ENCODE assay signal across 23 cellular contexts in genomic region chr2:170696006-170696405, GRCh38. TPM values are rescaled to one million over a fixed set of nuclear protein-coding genes. Genes with fewer than 3 reads are reported as not detected.
"Had no signal": no experiment of that assay in that cellular context is flagged by ENCODE, and none has a peak within 500 bp of the region (broad histone marks: within the 10 kb centered on the region; RNA-seq: fewer than 3 reads in every experiment).

No MANE protein-coding gene starts in this region.

- H3K79me2 ChIP-seq: hepatocyte had no signal

- ATAC-seq: activated CD8-positive, alpha-beta T cell treated with anti-CD3 and anti-CD28 coated beads for 36 hours; left lung; WTC11 had no signal

- H3K4me3 Mint-ChIP-seq: activated CD8-positive, alpha-beta T cell treated with anti-CD3 and anti-CD28 coated beads for 36 hours; activated naive CD8-positive, alpha-beta T cell; central memory CD8-positive, alpha-beta T cell; memory B cell; WTC11 had no signal

- H3K4me1 Mint-ChIP-seq: central memory CD8-positive, alpha-beta T cell; memory B cell had no signal

- DNase-seq: activated CD4-positive, alpha-beta T cell treated with anti-CD3 and anti-CD28 coated beads for 4 hours; activated CD8-positive, alpha-beta T cell treated with anti-CD3 and anti-CD28 coated beads for 36 hours; activated gamma-delta T cell treated with Interleukin-2 at 50 U/mL for 16 hours; activated T-cell treated with anti-CD3 and anti-CD28 coated beads, Interleukin-2, amount 50 U/mL, for 48 hours; amygdala; brain microvascular endothelial cell; islet precursor cell; left lung; stimulated activated CD4-positive, alpha-beta T cell treated with anti-CD3 and anti-CD28 coated beads, Interleukin-15, amount 100 ng/mL, for 24 hours; stimulated activated CD4-positive, alpha-beta T cell treated with anti-CD3 and anti-CD28 coated beads, Interleukin-4, amount 100 ng/mL, for 1 hour; stimulated activated naive CD4-positive, alpha-beta T cell; tibial artery; uterus had no signal

- H3K27ac ChIP-seq: brain microvascular endothelial cell, coronary artery, esophagus muscularis mucosa, hepatocyte, left lung, skin epidermis, tibial artery, uterus had no signal

- H2AFZ ChIP-seq: hepatocyte had no signal

- H3K9me3 ChIP-seq: esophagus muscularis mucosa, left lung, tibial artery, uterus had no signal

- H3K27ac Mint-ChIP-seq: activated CD8-positive, alpha-beta T cell treated with anti-CD3 and anti-CD28 coated beads for 36 hours; activated naive CD8-positive, alpha-beta T cell; memory B cell; WTC11 had no signal

- FAIRE-seq: TTC549 had no signal

- H3K36me3 ChIP-seq: brain microvascular endothelial cell, esophagus muscularis mucosa, left lung, tibial artery, uterus had no signal

- H3K4me1 ChIP-seq: esophagus muscularis mucosa, left lung, tibial artery, uterus had no signal

- H3K27me3 ChIP-seq: brain microvascular endothelial cell, hepatocyte, left lung, tibial artery, uterus had no signal

- H3K9me3 Mint-ChIP-seq: activated CD8-positive, alpha-beta T cell treated with anti-CD3 and anti-CD28 coated beads for 36 hours; central memory CD8-positive, alpha-beta T cell; memory B cell; WTC11 had no signal

- H3K4me3 ChIP-seq: coronary artery, esophagus muscularis mucosa, hepatocyte, left lung, skin epidermis, tibial artery, uterus had no signal

- H3K36me3 Mint-ChIP-seq: activated naive CD8-positive, alpha-beta T cell; memory B cell; WTC11 had no signal

RNA-seq across cellular contexts. Expression of gene SP5, which starts 19.1 kb away (rescaled TPM):
- total RNA-seq: activated CD8-positive, alpha-beta T cell treated with anti-CD3 and anti-CD28 coated beads for 36 hours; osteoblast had no signal
